In genomic region chr19:34269489-34269888, GRCh38 we compare ENCODE assay signal across 8 cellular contexts. TPM values are rescaled to one million over a fixed set of nuclear protein-coding genes. Genes with fewer than 3 reads are reported as not detected.
DNase-seq lines count a peak whose midpoint lies in the region; ATAC-seq and TF ChIP-seq lines count a peak whose summit lies in the region.

No MANE protein-coding gene starts in this region.

- intact Hi-C loops in breast epithelium (cut with DNase I; ENCODE audit: low total_unique reads) = no loop called here

- H3K9me3 ChIP-seq in AG04450 (ENCODE audit: control insufficient read depth, insufficient read depth, low read length) = no peaks in the 10 kb centered on the region
- no peaks in the 10 kb centered on the region for H3K9me3 ChIP-seq in breast epithelium
- no peaks in the 10 kb centered on the region for H3K9me3 ChIP-seq in mucosa of rectum (ENCODE audit: control insufficient read depth in 2 of 2, low read length in 2 of 2)
- H3K9me3 ChIP-seq in MG63 = no peaks in the 10 kb centered on the region

- H3K27ac ChIP-seq in AG04450 (ENCODE audit: low read depth, low read length) (peak overlapping the region; percentile 68), breast epithelium (peak overlapping the region; percentile 71 to 77), mucosa of rectum (ENCODE audit: low read depth in 2 of 2, low read length in 2 of 2) (peak overlapping the region; percentile 50 to 82)

- no peaks in the 10 kb centered on the region for H3K4me1 ChIP-seq in breast epithelium
- H3K4me1 ChIP-seq in mucosa of rectum (ENCODE audit: control insufficient read depth in 2 of 2, insufficient read depth in 2 of 2, low read length in 2 of 2) = peaks cover 9 to 16% of the 10 kb centered on the region in 2 donors

- TF ChIP-seq POLR2A in breast epithelium (IDR thresholded peaks at IDR 0.05) = no peak

- ATAC-seq in HG03159 (IDR thresholded peaks at IDR 0.05; ENCODE audit: unreplicated experiment) = peak; percentile 10
- no peak for ATAC-seq in esophagus mucosa

- peak overlapping the region in 1 of 2 donors; percentile 42 for H3K9ac ChIP-seq in mucosa of rectum (ENCODE audit: low read depth in 1 of 2, low read length in 2 of 2)

- CTCF ChIA-PET in AG04450 (lab: Charles Lee) = interaction anchor here (1.6 kb wide), 1 partner anchor 9 kb away, joined by 10 read pairs; no protein-coding TSS in a partner anchor

- POLR2A ChIA-PET in AG04450 (lab: Yijun Ruan, JAX) = interaction anchor here (2.3 kb wide), 1 partner anchor 8 kb away, joined by 10 read pairs; no protein-coding TSS in a partner anchor

- no peak for DNase-seq in AG04450 (ENCODE audit: low read depth, low spot score)
- DNase-seq in breast epithelium (ENCODE audit: low spot score in 2 of 2) = no peak
- no peak for DNase-seq in NCI-H510A (lab: John Stamatoyannopoulos, UW)
- DNase-seq in MG63 = no peak
- DNase-seq in DMS 273 (lab: John Stamatoyannopoulos, UW; ENCODE audit: unreplicated experiment) = no peak

- H3K4me3 ChIP-seq in AG04450 (ENCODE audit: low read depth, low read length) = no peak overlapping the region
- peak overlapping the region in 1 of 3 donors; percentile 4 for H3K4me3 ChIP-seq in breast epithelium
- peak overlapping the region in 1 of 2 donors; percentile 43 for H3K4me3 ChIP-seq in mucosa of rectum (ENCODE audit: low read length in 2 of 2)
- H3K4me3 ChIP-seq in MG63 = no peak overlapping the region

- no peak for TF ChIP-seq CTCF in AG04450 (IDR thresholded peaks at IDR 0.05; ENCODE audit: low read depth, low read length)
- no peak for TF ChIP-seq CTCF in breast epithelium (IDR thresholded peaks at IDR 0.05)

- no peaks in the 10 kb centered on the region for H3K27me3 ChIP-seq in AG04450 (ENCODE audit: control insufficient read depth, insufficient read depth, low read length)
- no peaks in the 10 kb centered on the region for H3K27me3 ChIP-seq in breast epithelium
- no peaks in the 10 kb centered on the region for H3K27me3 ChIP-seq in mucosa of rectum (ENCODE audit: control insufficient read depth in 2 of 2, insufficient read depth in 2 of 2, low read length in 2 of 2)
- no peaks in the 10 kb centered on the region for H3K27me3 ChIP-seq in MG63

- H3K36me3 ChIP-seq in breast epithelium = no peaks in the 10 kb centered on the region
- H3K36me3 ChIP-seq in mucosa of rectum (ENCODE audit: control insufficient read depth in 2 of 2, insufficient read depth in 2 of 2, low read length in 2 of 2) = peaks cover 5 to 6% of the 10 kb centered on the region in 2 donors
- H3K36me3 ChIP-seq in MG63 = peaks cover 11% of the 10 kb centered on the region

RNA-seq across cellular contexts. Expression of gene GARRE1, which starts 15.1 kb away (rescaled TPM):
- polyA plus RNA-seq in AG04450 (2011; rRNA removed) = 16.8 and 17.6 TPM in 2 replicates
- 19.3 and 22.5 TPM in 2 replicates for polyA minus RNA-seq in AG04450 (2011; rRNA and poly(A)+ RNA removed)
- total RNA-seq in breast epithelium (10 to 100 TPM; 21.0 to 43.9 (median 25.2) TPM), esophagus mucosa (10.2 TPM)
- total RNA-seq in MG63 (2014; rRNA removed; shearing (Covaris generic); ENCODE audit: low replicate concordance) = 8.9 and 11.0 TPM in 2 replicates
